In the genomic region with DNA sequence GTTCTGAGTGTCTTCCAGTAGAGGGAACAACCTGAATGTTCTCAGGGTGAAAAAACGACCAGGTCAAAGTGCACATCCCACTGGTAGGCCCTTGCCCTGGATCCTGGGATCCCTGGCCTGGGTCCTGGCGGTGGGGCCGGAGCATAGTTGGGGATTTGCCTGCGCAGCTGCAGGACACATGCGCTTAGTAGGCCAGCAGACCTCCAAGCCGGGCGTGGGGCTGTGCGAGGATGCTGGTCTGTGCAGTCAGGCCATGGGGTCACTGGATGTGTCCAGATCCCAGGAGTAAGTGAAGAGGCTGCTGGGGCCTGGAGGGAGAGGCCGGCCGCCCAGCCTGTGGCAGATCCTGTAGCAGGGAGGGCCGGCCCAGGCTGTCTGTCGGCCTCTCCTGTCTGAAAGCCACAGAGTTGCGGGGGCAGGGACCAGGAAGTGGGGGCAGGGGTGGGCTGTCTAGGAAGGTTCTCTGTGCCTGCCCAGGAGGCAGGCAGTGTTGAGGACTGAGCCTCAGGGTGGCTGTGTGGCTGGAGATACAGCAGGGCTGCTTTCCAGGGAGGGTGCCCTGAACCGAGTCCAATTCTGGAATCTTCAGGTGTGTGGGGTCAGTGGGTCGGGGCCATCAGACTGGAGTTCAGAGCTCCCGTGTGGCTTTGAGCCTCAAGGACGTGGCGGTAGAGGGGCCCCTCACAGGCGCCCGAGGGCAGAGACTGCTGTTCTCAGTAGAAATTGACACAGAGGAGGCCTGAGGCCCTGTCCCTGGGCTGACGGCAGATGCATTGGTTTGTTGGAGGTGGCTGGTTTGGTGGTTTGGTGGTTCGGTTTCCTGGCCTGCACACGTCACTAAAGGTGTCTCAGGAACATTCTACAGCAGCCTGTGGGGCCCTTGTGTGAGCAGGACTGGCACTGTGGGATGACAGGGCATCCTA, we compare ENCODE assay signal across 8 cellular contexts. TPM values are rescaled to one million over a fixed set of nuclear protein-coding genes. Genes with fewer than 3 reads are reported as not detected.
DNase-seq lines count a peak whose midpoint lies in the region; ATAC-seq, FAIRE-seq and TF ChIP-seq lines count a peak whose summit lies in the region.

No MANE protein-coding gene starts in this region.

- H3K27ac Mint-ChIP-seq in progenitor cell of endocrine pancreas = no peak overlapping the region

- POLR2A ChIA-PET in Panc1 (lab: Charles Lee) = interaction anchor here (0.6 kb wide), 1 partner anchor 217 kb away, joined by 4 read pairs; no protein-coding TSS in a partner anchor

- H3K36me3 Mint-ChIP-seq in progenitor cell of endocrine pancreas (ENCODE audit: insufficient read depth) = peaks cover 1% of the 10 kb centered on the region

- ATAC-seq in Panc1 = peak; percentile 35

- no TSS peak for BruUV-seq in Panc1 (replicated peaks; lab: Mats Ljungman, UMichigan)

- H3K9me3 Mint-ChIP-seq in progenitor cell of endocrine pancreas (ENCODE audit: low read depth) = no peaks in the 10 kb centered on the region

- H3K4me1 Mint-ChIP-seq in progenitor cell of endocrine pancreas (ENCODE audit: low read depth) = no peaks in the 10 kb centered on the region

- no peak for TF ChIP-seq CTCF in Panc1 (IDR thresholded peaks at IDR 0.05)
- TF ChIP-seq CTCF in kidney (IDR thresholded peaks at IDR 0.05; ENCODE audit: borderline replicate concordance, extremely low read depth, insufficient read depth) = no peak
- no peak for TF ChIP-seq CTCF in progenitor cell of endocrine pancreas (IDR thresholded peaks at IDR 0.05; ENCODE audit: unreplicated experiment)

- CTCF ChIA-PET in Panc1 (lab: Charles Lee) = no interaction called here

- H3K4me3 Mint-ChIP-seq in progenitor cell of endocrine pancreas (ENCODE audit: low read depth) = no peak overlapping the region

- no peak for FAIRE-seq in kidney (lab: Jason Lieb, UNC)

- DNase-seq in Panc1 (ENCODE audit: low read depth, low spot score) (no peak), activated T-cell treated with anti-CD3 and anti-CD28 coated beads for 24 hours (ENCODE audit: low read depth) (peak; percentile 47), kidney (no peak), progenitor cell of endocrine pancreas (ENCODE audit: low spot score, unreplicated experiment) (no peak), NCI-H2029 (lab: John Stamatoyannopoulos, UW) (no peak), NCI-H82 treated with DMSO at 0.1 percent for 48 hours (lab: John Stamatoyannopoulos, UW; ENCODE audit: unreplicated experiment) (no peak), inferior parietal cortex (ENCODE audit: extremely low spot score) (no peak)
- peak; percentile 39 to 52 for DNase-seq in stimulated activated CD8-positive, alpha-beta memory T cell treated with anti-CD3 and anti-CD28 coated beads, Interleukin-7, amount 100 ng/mL, for 4 hours (ENCODE audit: low read depth in 2 of 2)

- no peaks in the 10 kb centered on the region for H3K4me1 ChIP-seq in Panc1 (ENCODE audit: control insufficient read depth, insufficient read depth, low read length)
- H3K4me1 ChIP-seq in kidney (ENCODE audit: control insufficient read depth in 1 of 2, insufficient read depth in 1 of 2, low read depth in 1 of 2, low read length in 2 of 2) = peaks cover 12 to 16% of the 10 kb centered on the region in 2 donors

- H3K27ac ChIP-seq in Panc1 (ENCODE audit: low read length) = no peak overlapping the region
- H3K27ac ChIP-seq in kidney (ENCODE audit: low read depth in 2 of 2, low read length in 2 of 2) = peak overlapping the region; percentile 47 to 57

- H3K27me3 Mint-ChIP-seq in progenitor cell of endocrine pancreas = no peaks in the 10 kb centered on the region

- intact Hi-C loops in Panc1 (cut with micrococcal nuclease; ENCODE audit: unreplicated experiment) (no loop called here), kidney (cut with DNase I) (no loop called here)

- in situ Hi-C loops in Panc1 (cut with HindIII; ENCODE audit: low pct_unique_long_range_greater_than_20kb, low sequenced_read_pairs) = no loop called here

- H3K9me3 ChIP-seq in Panc1 (ENCODE audit: control insufficient read depth, insufficient read depth, low read depth, low read length) = no peaks in the 10 kb centered on the region
- H3K9me3 ChIP-seq in kidney (ENCODE audit: control insufficient read depth in 1 of 2, low read length in 2 of 2) = no peaks in the 10 kb centered on the region

- H3K36me3 ChIP-seq in Panc1 (ENCODE audit: control insufficient read depth, insufficient read depth, low read length) (no peaks in the 10 kb centered on the region), kidney (ENCODE audit: control insufficient read depth in 1 of 2, insufficient read depth in 2 of 2, low read length in 2 of 2) (peaks cover 6% of the 10 kb centered on the region in 2 donors)

- no peaks in the 10 kb centered on the region for H3K27me3 ChIP-seq in Panc1 (ENCODE audit: control insufficient read depth, insufficient read depth, low read length)

- no peak overlapping the region for H3K9ac ChIP-seq in kidney (ENCODE audit: low read length in 2 of 2)

- H3K4me3 ChIP-seq in Panc1 (ENCODE audit: low read depth in 2 of 2, low read length in 2 of 2) (no peak overlapping the region), kidney (ENCODE audit: low read length in 2 of 2) (no peak overlapping the region)

RNA-seq across cellular contexts. Expression of gene NUDT16L1, which starts 17.2 kb away (rescaled TPM):
- total RNA-seq in Panc1 (2021; ENCODE audit: unreplicated experiment) (42.9 TPM), kidney (30.6 TPM), progenitor cell of endocrine pancreas (39.4 and 41.8 TPM in 2 replicates)
- 85.4 TPM for polyA plus RNA-seq in Panc1 (2012; ENCODE audit: insufficient read length)
- polyA plus RNA-seq in kidney (ENCODE audit: insufficient read depth, low read depth, low replicate concordance) = 69.4 TPM

RNA-seq across cellular contexts. Expression of gene MGRN1, which starts 51.5 kb away (rescaled TPM):
- total RNA-seq in Panc1 (2021; ENCODE audit: unreplicated experiment) (59.7 TPM), kidney (90.8 TPM), progenitor cell of endocrine pancreas (104 and 105 TPM in 2 replicates)
- polyA plus RNA-seq in Panc1 (2012; ENCODE audit: insufficient read length) = 72.3 TPM
- 19.7 TPM for polyA plus RNA-seq in kidney (ENCODE audit: insufficient read depth, low read depth, low replicate concordance)

RNA-seq across cellular contexts. Expression of gene ANKS3, which starts 57.9 kb away (rescaled TPM):
- total RNA-seq in Panc1 (2021; ENCODE audit: unreplicated experiment) (26.6 TPM), kidney (27.6 TPM), progenitor cell of endocrine pancreas (45.0 and 45.3 TPM in 2 replicates)
- 26.3 TPM for polyA plus RNA-seq in Panc1 (2012; ENCODE audit: insufficient read length)
- 20.7 TPM for polyA plus RNA-seq in kidney (ENCODE audit: insufficient read depth, low read depth, low replicate concordance)

RNA-seq across cellular contexts. Expression of gene DNAAF8, which starts 58.2 kb away (rescaled TPM):
- total RNA-seq in Panc1 (2021; ENCODE audit: unreplicated experiment) (2.3 TPM), kidney (1.8 TPM), progenitor cell of endocrine pancreas (1.1 TPM in 2 replicates)
- 2.5 TPM for polyA plus RNA-seq in Panc1 (2012; ENCODE audit: insufficient read length)
- 4.0 TPM for polyA plus RNA-seq in kidney (ENCODE audit: insufficient read depth, low read depth, low replicate concordance)

Comparison
In these comparisons a context has a peak if more than half of its experiments do, and no peak if none do; other contexts are left out.
1. DNase-seq: peak in activated T-cell treated with anti-CD3 and anti-CD28 coated beads for 24 hours (single experiment) and stimulated activated CD8-positive, alpha-beta memory T cell treated with anti-CD3 and anti-CD28 coated beads, Interleukin-7, amount 100 ng/mL, for 4 hours (2 of 2); none in Panc1 (single experiment), kidney (single experiment), progenitor cell of endocrine pancreas (single experiment), NCI-H2029 (single experiment), NCI-H82 treated with DMSO at 0.1 percent for 48 hours (single experiment) and inferior parietal cortex (single experiment).